Comparison of ENCODE assay signal across 2 cellular contexts in the genomic region with DNA sequence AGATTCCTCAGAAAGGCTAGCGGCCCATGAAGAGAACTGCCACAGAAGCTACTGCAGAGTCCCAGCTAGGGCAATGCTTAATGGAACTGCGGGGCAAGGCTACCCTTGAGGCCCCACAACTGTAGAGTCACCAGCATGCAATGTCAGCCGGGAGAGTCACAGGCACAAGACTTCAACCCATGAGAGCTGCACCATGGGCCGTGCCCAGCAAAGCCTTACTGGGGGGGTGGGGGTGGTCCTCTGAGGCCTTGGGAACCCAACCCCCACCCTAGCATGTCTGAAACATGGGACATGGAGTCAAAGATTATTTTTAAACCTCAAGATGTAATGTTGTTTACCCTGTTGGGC.
TF ChIP-seq lines count a peak whose summit lies in the region.

No MANE protein-coding gene starts in this region.

TF ChIP-seq in HepG2, 621 proteins besides CTCF, POLR2A, EP300 and RAD21:
- TF ChIP-seq ZNF773 (CRISPR knock-in tag; IDR thresholded peaks at IDR 0.05; ENCODE audit: borderline replicate concordance), result no peak

TF ChIP-seq in IMR-90, 13 proteins besides CTCF, POLR2A, EP300 and RAD21:
- TF ChIP-seq NFE2L2 (IDR thresholded peaks at IDR 0.05; ENCODE audit: low read depth, low read length) (no peak), SMC3 (IDR thresholded peaks at IDR 0.05; ENCODE audit: low read depth, low read length) (no peak), BHLHE40 (IDR thresholded peaks at IDR 0.05; ENCODE audit: low read depth, low read length) (no peak), RCOR1 (IDR thresholded peaks at IDR 0.05; ENCODE audit: insufficient replicate concordance, low read length) (no peak), MAFK (IDR thresholded peaks at IDR 0.05; ENCODE audit: low read depth, low read length) (no peak), FOS (IDR thresholded peaks at IDR 0.05; ENCODE audit: low read depth, low read length) (no peak), MAZ (IDR thresholded peaks at IDR 0.05; ENCODE audit: borderline replicate concordance, low read depth, low read length) (no peak), RFX5 (IDR thresholded peaks at IDR 0.05; ENCODE audit: low read depth, low read length) (no peak), CHD1 (IDR thresholded peaks at IDR 0.05; ENCODE audit: low read depth, low read length) (no peak), ELK1 (IDR thresholded peaks at IDR 0.05; ENCODE audit: borderline replicate concordance, low read depth, low read length) (no peak), CEBPB (IDR thresholded peaks at IDR 0.05; ENCODE audit: low read depth, low read length) (no peak)
- TF ChIP-seq, protein P1, sequence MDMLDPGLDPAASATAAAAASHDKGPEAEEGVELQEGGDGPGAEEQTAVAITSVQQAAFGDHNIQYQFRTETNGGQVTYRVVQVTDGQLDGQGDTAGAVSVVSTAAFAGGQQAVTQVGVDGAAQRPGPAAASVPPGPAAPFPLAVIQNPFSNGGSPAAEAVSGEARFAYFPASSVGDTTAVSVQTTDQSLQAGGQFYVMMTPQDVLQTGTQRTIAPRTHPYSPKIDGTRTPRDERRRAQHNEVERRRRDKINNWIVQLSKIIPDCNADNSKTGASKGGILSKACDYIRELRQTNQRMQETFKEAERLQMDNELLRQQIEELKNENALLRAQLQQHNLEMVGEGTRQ (IDR thresholded peaks at IDR 0.05; ENCODE audit: low read depth, low read length), result no peak
